ENCODE assay signal across 8 cellular contexts in genomic region chr2:201795608-201796477, GRCh38. TPM values are rescaled to one million over a fixed set of nuclear protein-coding genes. Genes with fewer than 3 reads are reported as not detected.
DNase-seq lines count a peak whose midpoint lies in the region; ATAC-seq and TF ChIP-seq lines count a peak whose summit lies in the region.

No MANE protein-coding gene starts in this region.

- POLR2A ChIA-PET in T-cell (lab: Charles Lee): interaction anchor here (0.6 to 0.7 kb wide), 2 partner anchors 11 to 12 kb away, joined by 3 to 5 read pairs; no protein-coding TSS in a partner anchor

- no peaks in the 10 kb centered on the region for H3K36me3 Mint-ChIP-seq in T-cell

- no peak overlapping the region for H3K4me3 Mint-ChIP-seq in T-cell

- 31% methylated on average over 5 of the region's 5 CpGs for WGBS in right cardiac atrium

- H3K27me3 ChIP-seq in WERI-Rb-1 (ENCODE audit: insufficient read depth, low read depth, severe bottlenecking): no peaks in the 10 kb centered on the region
- H3K27me3 ChIP-seq in right cardiac atrium (ENCODE audit: control insufficient read depth, insufficient read depth): no peaks in the 10 kb centered on the region
- no peaks in the 10 kb centered on the region for H3K27me3 ChIP-seq in thoracic aorta (replicated peaks; ENCODE audit: insufficient read depth)

- H3K4me1 Mint-ChIP-seq in T-cell: no peaks in the 10 kb centered on the region

- peaks cover 2 to 9% of the 10 kb centered on the region in 2 donors for H3K27me3 Mint-ChIP-seq in T-cell

- TF ChIP-seq CTCF in WERI-Rb-1 (IDR thresholded peaks at IDR 0.05; ENCODE audit: low read depth, low read length): peak; percentile 79
- TF ChIP-seq CTCF in thoracic aorta (IDR thresholded peaks at IDR 0.05): peak; percentile 76

- CTCF ChIA-PET in T-cell (lab: Charles Lee): no interaction called here

- H3K9me3 Mint-ChIP-seq in T-cell: no peaks in the 10 kb centered on the region

- DNase-seq in ELF-1 (ENCODE audit: low read depth, low spot score) (peak; percentile 57), Kasumi-1 (lab: John Stamatoyannopoulos, UW) (peak; percentile 77 to 87), WERI-Rb-1 (peak; percentile 52), right cardiac atrium (peak in 1 of 3 donors; percentile 37), thoracic aorta (ENCODE audit: low spot score) (no peak), T-cell (no peak), GOT3 (lab: John Stamatoyannopoulos, UW) (no peak)
- DNase-seq in stimulated activated CD4-positive, alpha-beta T cell treated with anti-CD3 and anti-CD28 coated beads, Interleukin-1b, Interleukin-23, amount 100 ng/mL, for 48 hours: no peak

- H3K27ac Mint-ChIP-seq in T-cell: no peak overlapping the region

- H3K4me1 ChIP-seq in right cardiac atrium (ENCODE audit: control insufficient read depth, insufficient read depth, low read length) (no peaks in the 10 kb centered on the region), thoracic aorta (ENCODE audit: control insufficient read depth in 1 of 2, low read depth in 2 of 2) (peaks cover 18 to 27% of the 10 kb centered on the region in 2 donors)

- no peak overlapping the region for H3K27ac ChIP-seq in WERI-Rb-1
- H3K27ac ChIP-seq in right cardiac atrium (ENCODE audit: low read length): no peak overlapping the region
- H3K27ac ChIP-seq in thoracic aorta: peak overlapping the region; percentile 58 to 81

- no peaks in the 10 kb centered on the region for H3K36me3 ChIP-seq in WERI-Rb-1
- no peaks in the 10 kb centered on the region for H3K36me3 ChIP-seq in thoracic aorta

- intact Hi-C loops in right cardiac atrium (cut with DNase I): loop anchor here in 3 of 4 donors (5.0 to 10.0 kb wide), 3 partner anchors 376 to 381 kb away; no protein-coding TSS in a partner anchor

- H3K4me3 ChIP-seq in WERI-Rb-1 (ENCODE audit: low read depth, low read length) (no peak overlapping the region), right cardiac atrium (ENCODE audit: low read length) (no peak overlapping the region), thoracic aorta (no peak overlapping the region)

- ATAC-seq in right cardiac atrium (peak; percentile 40 to 51), thoracic aorta (ENCODE audit: insufficient number of reproducible peaks, low FRiP score, low read depth) (no peak), T-cell (replicated peaks in 1 of 4) (no peak)

- H3K9me3 ChIP-seq in WERI-Rb-1 (ENCODE audit: severe bottlenecking): no peaks in the 10 kb centered on the region
- H3K9me3 ChIP-seq in right cardiac atrium (ENCODE audit: control insufficient read depth, low read length): no peaks in the 10 kb centered on the region
- no peaks in the 10 kb centered on the region for H3K9me3 ChIP-seq in thoracic aorta

RNA-seq across cellular contexts. Expression of gene CDK15, which starts 10.5 kb away (rescaled TPM):
- total RNA-seq in right cardiac atrium (under 1 TPM; 0.11 to 0.97 (median 0.37) TPM), thoracic aorta (1 to 10 TPM; 1.5 to 8.3 TPM), T-cell (not detected)
- polyA plus RNA-seq in right cardiac atrium: 0.25 TPM

RNA-seq across cellular contexts. Expression of gene ALS2, which starts 15.1 kb away (rescaled TPM):
- total RNA-seq in right cardiac atrium (10 to 100 TPM; 27.1 to 34.6 (median 32.7) TPM), thoracic aorta (10 to 100 TPM; 34.5 to 45.1 TPM), T-cell (10 to 100 TPM in 3 of 5 donors, 1 to 10 TPM in 2; 9.1 to 11.9 (median 10.3) TPM)
- 10.9 TPM for polyA plus RNA-seq in right cardiac atrium

Comparison
In these comparisons a context has a peak if more than half of its experiments do, and no peak if none do; other contexts are left out.
1. DNase-seq: peak in ELF-1 (single experiment), Kasumi-1 (2 of 2) and WERI-Rb-1 (single experiment); none in thoracic aorta (single experiment), T-cell (0 of 34), stimulated activated CD4-positive, alpha-beta T cell treated with anti-CD3 and anti-CD28 coated beads, Interleukin-1b, Interleukin-23, amount 100 ng/mL, for 48 hours (single experiment) and GOT3 (single experiment).
2. H3K27ac ChIP-seq: peak in thoracic aorta (2 of 2); none in WERI-Rb-1 (single experiment) and right cardiac atrium (single experiment).
3. ATAC-seq: peak in right cardiac atrium (2 of 2); none in thoracic aorta (single experiment) and T-cell (0 of 4).